Comparison of ENCODE assay signal across 22 cellular contexts in the genomic region with DNA sequence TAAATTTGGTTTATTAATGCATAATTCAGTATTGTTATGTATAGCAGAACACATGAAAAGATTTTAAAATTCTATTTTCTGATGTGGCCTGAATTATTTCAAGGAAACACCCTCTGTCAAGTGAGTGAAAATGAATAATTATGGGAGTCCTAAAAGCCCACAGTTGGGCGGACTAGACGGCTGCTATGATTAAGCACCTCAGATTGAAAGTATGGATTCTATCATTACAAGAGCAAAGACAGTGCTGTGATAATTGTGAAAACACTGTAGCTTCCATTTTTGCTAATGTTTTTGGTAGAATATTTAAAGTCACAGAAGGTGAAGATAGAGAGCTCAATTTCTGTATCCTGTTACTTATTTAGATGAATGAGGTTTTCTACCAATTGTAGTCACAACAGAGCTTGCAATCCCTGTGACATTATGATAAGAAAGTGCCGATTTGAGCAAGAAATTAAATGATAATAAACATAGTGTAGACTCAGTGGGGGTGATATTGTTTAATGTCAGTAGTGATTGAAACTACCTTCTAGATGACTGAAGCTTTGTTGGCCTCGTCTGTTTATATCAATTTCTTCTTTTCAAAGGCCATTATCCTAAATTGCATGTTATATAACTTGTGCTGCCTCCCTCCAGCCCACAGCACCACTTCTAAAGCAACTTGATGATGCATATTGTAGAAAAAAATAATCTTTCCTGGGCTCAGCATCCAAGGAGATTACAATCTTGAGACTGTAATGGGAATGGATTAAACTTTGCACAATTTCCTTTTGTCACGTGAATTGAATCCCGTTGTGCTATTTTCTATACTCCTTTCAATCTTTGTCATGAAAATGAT.
DNase-seq lines count a peak whose midpoint lies in the region; ATAC-seq and TF ChIP-seq lines count a peak whose summit lies in the region.
"Had no signal": no experiment of that assay in that cellular context is flagged by ENCODE, and none has a peak within 500 bp of the region (broad histone marks: within the 10 kb centered on the region; RNA-seq: fewer than 3 reads in every experiment).

No MANE protein-coding gene starts in this region.

- H3K9me3 Mint-ChIP-seq in activated T-cell treated with anti-CD3 and anti-CD28 coated beads, Interleukin-2, amount 50 U/mL, for 72 hours: peaks cover 2 to 3% of the 10 kb centered on the region in 2 donors
- no peaks in the 10 kb centered on the region for H3K9me3 Mint-ChIP-seq in activated T-helper 17 cell treated with anti-CD3 and anti-CD28 coated beads, Interleukin-2, amount 50 U/mL, for 72 hours
- H3K9me3 Mint-ChIP-seq: T-helper 1 cell treated with Interleukin-12 subunit alpha and Interleukin-12 subunit beta and Interleukin-4 antibody, amounts not matched to agents 30 μg/mL and 1 μg/mL, for 36 hours had no signal

- H3K36me3 ChIP-seq in HAP-1 (replicated peaks): no peaks in the 10 kb centered on the region
- H3K36me3 ChIP-seq in mammary epithelial cell (ENCODE audit: insufficient read depth, low read length): no peaks in the 10 kb centered on the region
- H3K36me3 ChIP-seq: gastrocnemius medialis, ovary, Peyer's patch, right lobe of liver, SJSA1 had no signal

- H3K4me2 ChIP-seq in mammary epithelial cell (ENCODE audit: insufficient read depth, low read depth, low read length): no peak overlapping the region

- TF ChIP-seq CTCF in retinal pigment epithelial cell (conservative IDR thresholded peaks at IDR 0.05; ENCODE audit: low read depth, low read length): no peak
- TF ChIP-seq CTCF in mammary epithelial cell (conservative IDR thresholded peaks at IDR 0.05 in 1 of 2, IDR thresholded peaks at IDR 0.05 in 1 of 2; ENCODE audit: extremely low read depth in 1 of 2, insufficient read depth in 1 of 2, low read depth in 1 of 2, low read length in 2 of 2): no peak

- H3K4me1 ChIP-seq in HAP-1 (peaks cover 30% of the 10 kb centered on the region), mammary epithelial cell (ENCODE audit: insufficient read depth, low read length) (no peaks in the 10 kb centered on the region)
- H3K4me1 ChIP-seq: gastrocnemius medialis, Peyer's patch, right lobe of liver, SJSA1 had no signal

- no peaks in the 10 kb centered on the region for H4K20me1 ChIP-seq in mammary epithelial cell (ENCODE audit: insufficient read depth, low read length)

- H3K9ac ChIP-seq in mammary epithelial cell (ENCODE audit: insufficient read depth, low read length): no peak overlapping the region

- no peaks in the 10 kb centered on the region for H3K79me2 ChIP-seq in mammary epithelial cell (ENCODE audit: insufficient read depth, low read length)

- H3K27me3 Mint-ChIP-seq in activated T-cell treated with anti-CD3 and anti-CD28 coated beads, Interleukin-2, amount 50 U/mL, for 72 hours (ENCODE audit: low read depth): no peaks in the 10 kb centered on the region
- peaks cover 3% of the 10 kb centered on the region for H3K27me3 Mint-ChIP-seq in activated T-helper 17 cell treated with anti-CD3 and anti-CD28 coated beads, Interleukin-2, amount 50 U/mL, for 72 hours

- H3K9me3 ChIP-seq in HAP-1 (no peaks in the 10 kb centered on the region), mammary epithelial cell (replicated peaks; ENCODE audit: insufficient read depth, low read length) (no peaks in the 10 kb centered on the region)
- H3K9me3 ChIP-seq: gastrocnemius medialis, ovary, Peyer's patch, right lobe of liver, SJSA1 had no signal

- dilution Hi-C loops in mammary epithelial cell (cut with HindIII; ENCODE audit: low sequenced_read_pairs): no loop called here

- intact Hi-C loops in mammary epithelial cell (cut with micrococcal nuclease): no loop called here

- no peaks in the 10 kb centered on the region for H3K27me3 ChIP-seq in HAP-1 (ENCODE audit: low read depth)
- H3K27me3 ChIP-seq in mammary epithelial cell (ENCODE audit: insufficient read depth, low read length): no peaks in the 10 kb centered on the region
- H3K27me3 ChIP-seq: gastrocnemius medialis, ovary, Peyer's patch, right lobe of liver, SJSA1 had no signal

- WGBS in mammary epithelial cell (ENCODE audit: low coverage, missing lambda C conversion rate): 56% methylated on average over 6 of the region's 6 CpGs

- no peak overlapping the region for H2AFZ ChIP-seq in mammary epithelial cell (ENCODE audit: low read depth, low read length)

- peak; percentile 76 to 98 for ATAC-seq in activated T-cell treated with anti-CD3 and anti-CD28 coated beads, Interleukin-2, amount 50 U/mL, for 72 hours (replicated peaks in 1 of 2)
- peak; percentile 93 for ATAC-seq in activated T-helper 17 cell treated with anti-CD3 and anti-CD28 coated beads, Interleukin-2, amount 50 U/mL, for 72 hours (replicated peaks)
- ATAC-seq in HG03442 (IDR thresholded peaks at IDR 0.05; ENCODE audit: unreplicated experiment): no peak
- ATAC-seq: gastrocnemius medialis; right lobe of liver; stimulated activated naive B cell treated with anti-CD40 and anti-IgM and Interleukin-4, amounts not matched to agents 10 μg/mL and 1 μg/mL and 100 μg/mL, for 72 hours had no signal

- H3K27ac ChIP-seq in mammary epithelial cell (ENCODE audit: insufficient read depth, low read depth, low read length): no peak overlapping the region
- H3K27ac ChIP-seq: gastrocnemius medialis, ovary, Peyer's patch, right lobe of liver, SJSA1, VCaP had no signal

- BruUV-seq in mammary epithelial cell (replicated peaks; lab: Mats Ljungman, UMichigan): no TSS peak

- in situ Hi-C loops in HAP-1 (cut with MboI; ENCODE audit: low sequenced_read_pairs) (no loop called here), mammary epithelial cell (cut with MboI; ENCODE audit: low sequenced_read_pairs in 2 of 2) (loop anchor here in 1 of 2 donors (25.0 kb wide), 1 partner anchor 351 kb away; the partner anchor contains the start of gene BTG1)

- no peak overlapping the region for H3K27ac Mint-ChIP-seq in activated T-cell treated with anti-CD3 and anti-CD28 coated beads, Interleukin-2, amount 50 U/mL, for 72 hours
- no peak overlapping the region for H3K27ac Mint-ChIP-seq in activated T-helper 17 cell treated with anti-CD3 and anti-CD28 coated beads, Interleukin-2, amount 50 U/mL, for 72 hours
- H3K27ac Mint-ChIP-seq: stimulated activated naive B cell treated with anti-CD40 and anti-IgM and Interleukin-4, amounts not matched to agents 10 μg/mL and 1 μg/mL and 100 μg/mL, for 72 hours; T-helper 1 cell treated with Interleukin-12 subunit alpha and Interleukin-12 subunit beta and Interleukin-4 antibody, amounts not matched to agents 30 μg/mL and 1 μg/mL, for 36 hours had no signal

- H3K4me3 ChIP-seq in HAP-1: no peak overlapping the region
- no peak overlapping the region for H3K4me3 ChIP-seq in retinal pigment epithelial cell (ENCODE audit: low read length)
- H3K4me3 ChIP-seq in mammary epithelial cell (replicated peaks in 1 of 3; ENCODE audit: insufficient read depth in 1 of 3, low read depth in 2 of 3, low read length in 3 of 3): no peak overlapping the region
- H3K4me3 ChIP-seq: gastrocnemius medialis, ovary, Peyer's patch, right lobe of liver, SJSA1 had no signal

- H3K4me1 Mint-ChIP-seq in activated T-cell treated with anti-CD3 and anti-CD28 coated beads, Interleukin-2, amount 50 U/mL, for 72 hours (ENCODE audit: low read depth): peaks cover 24% of the 10 kb centered on the region
- H3K4me1 Mint-ChIP-seq in activated T-helper 17 cell treated with anti-CD3 and anti-CD28 coated beads, Interleukin-2, amount 50 U/mL, for 72 hours: peaks cover 11% of the 10 kb centered on the region
- H3K4me1 Mint-ChIP-seq: stimulated activated naive B cell treated with anti-CD40 and anti-IgM and Interleukin-4, amounts not matched to agents 10 μg/mL and 1 μg/mL and 100 μg/mL, for 72 hours had no signal

- peak overlapping the region in 1 of 2 donors; percentile 54 for H3K4me3 Mint-ChIP-seq in activated T-cell treated with anti-CD3 and anti-CD28 coated beads, Interleukin-2, amount 50 U/mL, for 72 hours
- H3K4me3 Mint-ChIP-seq in activated T-helper 17 cell treated with anti-CD3 and anti-CD28 coated beads, Interleukin-2, amount 50 U/mL, for 72 hours: peak overlapping the region; percentile 41
- H3K4me3 Mint-ChIP-seq: stimulated activated naive B cell treated with anti-CD40 and anti-IgM and Interleukin-4, amounts not matched to agents 10 μg/mL and 1 μg/mL and 100 μg/mL, for 72 hours; T-helper 1 cell treated with Interleukin-12 subunit alpha and Interleukin-12 subunit beta and Interleukin-4 antibody, amounts not matched to agents 30 μg/mL and 1 μg/mL, for 36 hours had no signal

- H3K36me3 Mint-ChIP-seq in activated T-cell treated with anti-CD3 and anti-CD28 coated beads, Interleukin-2, amount 50 U/mL, for 72 hours (ENCODE audit: insufficient read depth in 2 of 2): no peaks in the 10 kb centered on the region
- H3K36me3 Mint-ChIP-seq in activated T-helper 17 cell treated with anti-CD3 and anti-CD28 coated beads, Interleukin-2, amount 50 U/mL, for 72 hours (ENCODE audit: low read depth): no peaks in the 10 kb centered on the region
- H3K36me3 Mint-ChIP-seq: stimulated activated naive B cell treated with anti-CD40 and anti-IgM and Interleukin-4, amounts not matched to agents 10 μg/mL and 1 μg/mL and 100 μg/mL, for 72 hours had no signal

- CTCF ChIA-PET in mammary epithelial cell (lab: Charles Lee; ENCODE audit: low non-redundant PET): no interaction called here

- DNase-seq in activated T-cell treated with anti-CD3 and anti-CD28 coated beads, Interleukin-2, amount 50 U/mL, for 72 hours: peak in 1 of 2 donors; percentile 21
- DNase-seq in activated T-cell treated with anti-CD3 and anti-CD28 coated beads, Interleukin-2, amount 50 U/mL, for 1 hour: no peak
- peak; percentile 58 to 99 for DNase-seq in HAP-1 (ENCODE audit: low spot score in 2 of 2)
- DNase-seq in retinal pigment epithelial cell (ENCODE audit: low read depth): peak; percentile 54
- no peak for DNase-seq in SIG-M5 (lab: John Stamatoyannopoulos, UW)
- DNase-seq in mammary epithelial cell: no peak
- DNase-seq: amygdala; central memory CD4-positive, alpha-beta T cell; gastrocnemius medialis; kidney; MM.1S; NCI-H187 treated with DMSO at 0.1 percent for 48 hours; NK-92 treated with Interleukin-12 subunit alpha and Interleukin-12 subunit beta, amount 100 ng/mL, for 24 hours; ovary; Peyer's patch; right lobe of liver; stimulated activated naive B cell treated with anti-CD40 and anti-IgM and Interleukin-4, amounts not matched to agents 10 μg/mL and 1 μg/mL and 100 μg/mL, for 72 hours had no signal

Comparison
In these comparisons a context has a peak if more than half of its experiments do, and no peak if none do; other contexts are left out.
1. DNase-seq: peak in HAP-1 (2 of 2) and retinal pigment epithelial cell (single experiment); none in activated T-cell treated with anti-CD3 and anti-CD28 coated beads, Interleukin-2, amount 50 U/mL, for 1 hour (single experiment), SIG-M5 (single experiment) and mammary epithelial cell (single experiment).